1 cellular context compared by ENCODE assay signal in genomic region chr6:70707893-70708292, GRCh38.
TF ChIP-seq lines count a peak whose summit lies in the region.

No MANE protein-coding gene starts in this region.

TF ChIP-seq in GM12878, 131 proteins besides CTCF, POLR2A, EP300 and RAD21:
- TF ChIP-seq SREBF2 (IDR thresholded peaks at IDR 0.05; ENCODE audit: low read length) (no peak), ZNF384 (IDR thresholded peaks at IDR 0.05; ENCODE audit: borderline replicate concordance, low read depth, low read length) (no peak), ZZZ3 (IDR thresholded peaks at IDR 0.05; ENCODE audit: control insufficient read depth, insufficient read length, low read depth) (no peak), MLLT1 (IDR thresholded peaks at IDR 0.05) (no peak), LARP7 (IDR thresholded peaks at IDR 0.05) (no peak), POLR2AphosphoS5 (IDR thresholded peaks at IDR 0.05; ENCODE audit: low read length) (no peak), WRNIP1 (IDR thresholded peaks at IDR 0.05; ENCODE audit: borderline replicate concordance, low read depth, low read length) (no peak), BCL3 (IDR thresholded peaks at IDR 0.05; ENCODE audit: borderline replicate concordance, insufficient read depth, low read depth, low read length, poor library complexity, severe bottlenecking) (no peak), CUX1 (IDR thresholded peaks at IDR 0.05; ENCODE audit: insufficient replicate concordance, low read depth, low read length) (no peak), STAT3 (IDR thresholded peaks at IDR 0.05; ENCODE audit: low read depth, low read length) (no peak), SKIL (IDR thresholded peaks at IDR 0.05; ENCODE audit: low read depth, poor library complexity, severe bottlenecking) (no peak), HSF1 (IDR thresholded peaks at IDR 0.05; ENCODE audit: low read depth, low read length) (no peak)
TF ChIP-seq in GM12878: peak in this region for 0.
